In the genomic region with DNA sequence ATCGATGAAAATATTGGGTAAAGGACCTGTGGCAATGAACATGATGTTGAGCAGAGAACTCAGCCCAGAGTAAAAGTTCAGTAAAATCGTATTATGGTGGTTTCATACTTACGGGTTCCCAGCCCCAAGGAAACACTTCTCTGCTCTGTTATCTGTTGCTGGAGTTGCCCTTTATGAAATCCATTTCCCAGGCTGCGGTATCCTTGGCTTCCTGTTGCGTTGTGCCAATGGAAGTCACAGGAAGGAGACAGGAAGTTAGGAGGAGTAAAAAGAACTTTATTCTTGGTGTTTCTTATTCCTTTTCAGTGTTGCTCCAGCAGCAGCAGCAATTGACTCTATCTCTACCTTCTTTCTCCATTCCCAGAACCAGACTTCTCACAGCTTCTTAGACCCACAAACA, we compare ENCODE assay signal across 29 cellular contexts.
"Had no signal": no experiment of that assay in that cellular context is flagged by ENCODE, and none has a peak within 500 bp of the region (broad histone marks: within the 10 kb centered on the region; RNA-seq: fewer than 3 reads in every experiment).

No MANE protein-coding gene starts in this region.

- H3K9me3 Mint-ChIP-seq: dendritic cell treated with granulocyte-macrophage colony-stimulating factor and Interleukin-4, amounts not matched to agents 40 ng/mL and 50 ng/mL, for 4 days; endodermal cell; naive thymus-derived CD8-positive, alpha-beta T cell; nephron progenitor cell had no signal

- H3K4me3 ChIP-seq: colonic mucosa, heart right ventricle, left lung, psoas muscle, skin epidermis, spleen, testis, tibial nerve, upper lobe of left lung had no signal

- ATAC-seq: esophagus mucosa; foreskin keratinocyte; heart right ventricle; left cardiac atrium; left lung; naive thymus-derived CD8-positive, alpha-beta T cell; psoas muscle; right cardiac atrium; stimulated activated memory B cell treated with anti-CD40 and anti-IgM and Interleukin-4, amounts not matched to agents 10 μg/mL and 1 μg/mL and 100 μg/mL, for 72 hours; stimulated activated naive CD8-positive, alpha-beta T cell treated with anti-CD3 and anti-CD28 coated beads, Interleukin-15, Interleukin-2, amounts not matched to agents 100 U/mL and 50 U/mL, for 24 hours had no signal

- H3K27ac Mint-ChIP-seq: dendritic cell treated with granulocyte-macrophage colony-stimulating factor and Interleukin-4, amounts not matched to agents 40 ng/mL and 50 ng/mL, for 4 days; endodermal cell; nephron progenitor cell; stimulated activated memory B cell treated with anti-CD40 and anti-IgM and Interleukin-4, amounts not matched to agents 10 μg/mL and 1 μg/mL and 100 μg/mL, for 72 hours had no signal

- H3K4me3 Mint-ChIP-seq: dendritic cell treated with granulocyte-macrophage colony-stimulating factor and Interleukin-4, amounts not matched to agents 40 ng/mL and 50 ng/mL, for 4 days; endodermal cell; nephron progenitor cell; stimulated activated memory B cell treated with anti-CD40 and anti-IgM and Interleukin-4, amounts not matched to agents 10 μg/mL and 1 μg/mL and 100 μg/mL, for 72 hours had no signal

- H3K9me3 ChIP-seq: colonic mucosa, heart right ventricle, left lung, psoas muscle, spleen, testis, tibial nerve, upper lobe of left lung had no signal

- H3K4me1 Mint-ChIP-seq: stimulated activated memory B cell treated with anti-CD40 and anti-IgM and Interleukin-4, amounts not matched to agents 10 μg/mL and 1 μg/mL and 100 μg/mL, for 72 hours had no signal

- H3K36me3 ChIP-seq: colonic mucosa, heart right ventricle, left lung, spleen, tibial nerve, upper lobe of left lung had no signal

- H3K27me3 ChIP-seq: colonic mucosa, foreskin keratinocyte, left lung, spleen, testis, tibial nerve, upper lobe of left lung had no signal

- H3K36me3 Mint-ChIP-seq: naive thymus-derived CD8-positive, alpha-beta T cell; stimulated activated memory B cell treated with anti-CD40 and anti-IgM and Interleukin-4, amounts not matched to agents 10 μg/mL and 1 μg/mL and 100 μg/mL, for 72 hours had no signal

- DNase-seq: colonic mucosa; effector CD8-positive, alpha-beta T cell; endodermal cell; foreskin keratinocyte; glutamatergic neuron; heart right ventricle; hippocampal formation; left cardiac atrium; left lung; mesenchymal stem cell; midbrain; nephron progenitor cell; nucleus accumbens; posterior cingulate gyrus; psoas muscle; right cardiac atrium; spleen; stimulated activated CD4-positive, alpha-beta T cell treated with anti-CD3 and anti-CD28 coated beads, Interleukin-4, amount 100 ng/mL, for 4 hours; stimulated activated naive CD8-positive, alpha-beta T cell treated with anti-CD3 and anti-CD28 coated beads, Interleukin-15, Interleukin-2, amounts not matched to agents 100 U/mL and 50 U/mL, for 24 hours; substantia nigra; testis; upper lobe of left lung had no signal

- H3K4me1 ChIP-seq: colonic mucosa, foreskin keratinocyte, heart right ventricle, left lung, psoas muscle, spleen, testis, tibial nerve, upper lobe of left lung had no signal

- H3K27me3 Mint-ChIP-seq: dendritic cell treated with granulocyte-macrophage colony-stimulating factor and Interleukin-4, amounts not matched to agents 40 ng/mL and 50 ng/mL, for 4 days; naive thymus-derived CD8-positive, alpha-beta T cell; stimulated activated memory B cell treated with anti-CD40 and anti-IgM and Interleukin-4, amounts not matched to agents 10 μg/mL and 1 μg/mL and 100 μg/mL, for 72 hours had no signal

- H3K27ac ChIP-seq: colonic mucosa, epithelial cell of prostate, foreskin keratinocyte, heart right ventricle, left lung, psoas muscle, skin epidermis, spleen, testis, tibial nerve, upper lobe of left lung had no signal
